Comparison of ENCODE assay signal across 7 cellular contexts in genomic region chr2:121080013-121080772, GRCh38.
DNase-seq lines count a peak whose midpoint lies in the region; ATAC-seq and TF ChIP-seq lines count a peak whose summit lies in the region.

No MANE protein-coding gene starts in this region.

- H3F3A ChIP-seq in SU-DHL-6 (ENCODE audit: insufficient read depth): no peaks in the 10 kb centered on the region

- TF ChIP-seq CTCF in LNCAP (IDR thresholded peaks at IDR 0.05) (peak; percentile 72), SU-DHL-6 (IDR thresholded peaks at IDR 0.05; ENCODE audit: insufficient read depth, low read length, poor library complexity, severe bottlenecking) (peak; percentile 83)

- no peak for ATAC-seq in HG03571 (IDR thresholded peaks at IDR 0.05; ENCODE audit: unreplicated experiment)

- H3K27me3 ChIP-seq in SU-DHL-6 (ENCODE audit: low read length): no peaks in the 10 kb centered on the region

- H3K4me3 ChIP-seq in SU-DHL-6 (ENCODE audit: insufficient read depth, low read length, poor library complexity, severe bottlenecking): no peak overlapping the region

- in situ Hi-C loops in T47D (cut with HindIII; ENCODE audit: low pct_unique_long_range_greater_than_20kb, low sequenced_read_pairs): no loop called here

- no peak overlapping the region for H3K9ac ChIP-seq in SU-DHL-6 (ENCODE audit: low read length)

- H3K9me3 ChIP-seq in SU-DHL-6 (ENCODE audit: insufficient read depth, low read length): no peaks in the 10 kb centered on the region

- H3K27ac ChIP-seq in SU-DHL-6 (ENCODE audit: low read depth, low read length): no peak overlapping the region

- no peaks in the 10 kb centered on the region for H3K79me2 ChIP-seq in SU-DHL-6 (ENCODE audit: insufficient read depth, low read length)

- H3K9me2 ChIP-seq in SU-DHL-6 (replicated peaks; ENCODE audit: insufficient read depth, low read length): no peaks in the 10 kb centered on the region

- no peaks in the 10 kb centered on the region for H4K20me1 ChIP-seq in SU-DHL-6 (ENCODE audit: low read depth, low read length)

- no peak overlapping the region for H3K4me2 ChIP-seq in SU-DHL-6 (ENCODE audit: low read depth, low read length, poor library complexity, severe bottlenecking)

- DNase-seq in GM03348 (ENCODE audit: low spot score) (peak; percentile 80), T47D (ENCODE audit: low read depth in 1 of 2, low spot score in 1 of 2) (peak; percentile 28 to 52), kidney tubule cell (ENCODE audit: low spot score) (peak; percentile 64)
- peak; percentile 21 for DNase-seq in stimulated activated CD8-positive, alpha-beta memory T cell treated with anti-CD3 and anti-CD28 coated beads, Interleukin-12 subunit alpha, Interleukin-12 subunit beta, amount 100 ng/mL, for 1 hour (ENCODE audit: low read depth)

- H3K36me3 ChIP-seq in SU-DHL-6 (ENCODE audit: low read length): no peaks in the 10 kb centered on the region

- H2AFZ ChIP-seq in SU-DHL-6 (ENCODE audit: low read depth, low read length, severe bottlenecking): no peak overlapping the region

Comparison
In these comparisons a context has a peak if more than half of its experiments do, and no peak if none do; other contexts are left out.
1. DNase-seq: peak in every context shown above with its lines; median percentile 80 in GM03348; 64 in kidney tubule cell; 40 in T47D; 21 in stimulated activated CD8-positive, alpha-beta memory T cell treated with anti-CD3 and anti-CD28 coated beads, Interleukin-12 subunit alpha, Interleukin-12 subunit beta, amount 100 ng/mL, for 1 hour.